7 cellular contexts compared by ENCODE assay signal in genomic region chr18:41906528-41907256, GRCh38. TPM values are rescaled to one million over a fixed set of nuclear protein-coding genes. Genes with fewer than 3 reads are reported as not detected.
DNase-seq lines count a peak whose midpoint lies in the region; ATAC-seq lines count a peak whose summit lies in the region.

No MANE protein-coding gene starts in this region.

- 32% methylated on average over 7 of the region's 7 CpGs for WGBS in right cardiac atrium

- H3K27me3 ChIP-seq in right cardiac atrium (ENCODE audit: control insufficient read depth, insufficient read depth), result no peaks in the 10 kb centered on the region

- intact Hi-C loops in right cardiac atrium (cut with DNase I), result no loop called here

- peak; percentile 86 for ATAC-seq in GM19397 (IDR thresholded peaks at IDR 0.05; ENCODE audit: unreplicated experiment)
- peak; percentile 97 for ATAC-seq in HG03354 (IDR thresholded peaks at IDR 0.05; ENCODE audit: poor library complexity, severe bottlenecking, unreplicated experiment)
- ATAC-seq in right cardiac atrium, result no peak

- H3K9me3 ChIP-seq in right cardiac atrium (ENCODE audit: control insufficient read depth, low read length), result no peaks in the 10 kb centered on the region

- DNase-seq in ELF-1 (ENCODE audit: low read depth, low spot score), result peak; percentile 9
- DNase-seq in NCI-H526 (lab: John Stamatoyannopoulos, UW), result peak; percentile 8 to 36
- peak; percentile 17 for DNase-seq in activated naive CD4-positive, alpha-beta T cell treated with anti-CD3 and anti-CD28 coated beads, Interleukin-2, amount 50 U/mL, for 16 hours
- DNase-seq in right cardiac atrium, result no peak
- peak; percentile 20 for DNase-seq in smooth muscle cell of the brain vasculature (ENCODE audit: low read depth, low spot score)

- H3K4me3 ChIP-seq in right cardiac atrium (ENCODE audit: low read length), result peak overlapping the region; percentile 20

- H3K27ac ChIP-seq in right cardiac atrium (ENCODE audit: low read length), result no peak overlapping the region

- no peaks in the 10 kb centered on the region for H3K4me1 ChIP-seq in right cardiac atrium (ENCODE audit: control insufficient read depth, insufficient read depth, low read length)

RNA-seq across cellular contexts. Expression of gene PIK3C3, which starts 48.3 kb away (rescaled TPM):
- 10 to 100 TPM; 37.7 to 40.6 (median 38.9) TPM for total RNA-seq in right cardiac atrium
- 18.0 TPM for polyA plus RNA-seq in right cardiac atrium

Comparison
In these comparisons a context has a peak if more than half of its experiments do, and no peak if none do; other contexts are left out.
1. DNase-seq: peak in ELF-1 (single experiment), NCI-H526 (2 of 2), activated naive CD4-positive, alpha-beta T cell treated with anti-CD3 and anti-CD28 coated beads, Interleukin-2, amount 50 U/mL, for 16 hours (single experiment) and smooth muscle cell of the brain vasculature (single experiment); none in right cardiac atrium (0 of 3).
2. ATAC-seq: peak in GM19397 (single experiment) and HG03354 (single experiment); none in right cardiac atrium (0 of 2).